Comparison of ENCODE assay signal across 21 cellular contexts in genomic region chr6:138862491-138862890, GRCh38.
"Had no signal": no experiment of that assay in that cellular context is flagged by ENCODE, and none has a peak within 500 bp of the region (broad histone marks: within the 10 kb centered on the region; RNA-seq: fewer than 3 reads in every experiment).

No MANE protein-coding gene starts in this region.

- H3K4me1 ChIP-seq: left lung, parathyroid adenoma, prostate gland had no signal

- H3K79me2 ChIP-seq: parathyroid adenoma had no signal

- DNase-seq: cortex of kidney; dorsolateral prefrontal cortex; effector CD8-positive, alpha-beta T cell; immature natural killer cell; left lung; mesenchymal stem cell; midbrain; naive thymus-derived CD4-positive, alpha-beta T cell; nephron progenitor cell; stimulated activated CD4-positive, alpha-beta T cell treated with anti-CD3 and anti-CD28 coated beads, Interleukin-2, amount 100 ng/mL, for 24 hours; stimulated activated CD4-positive, alpha-beta T cell treated with anti-CD3 and anti-CD28 coated beads, Interleukin-4, amount 100 ng/mL, for 4 hours; stimulated activated naive B cell treated with anti-CD40 and anti-IgM and Interleukin-4, amounts not matched to agents 10 μg/mL and 1 μg/mL and 100 μg/mL, for 72 hours; stimulated activated naive CD8-positive, alpha-beta T cell treated with anti-CD3 and anti-CD28 coated beads, Interleukin-15, amount 100 ng/mL, for 72 hours; substantia nigra; trophoblast cell had no signal

- H3K27ac ChIP-seq: dorsolateral prefrontal cortex, left lung, parathyroid adenoma, prostate gland, skin epidermis, thoracic aorta had no signal

- H3K9me3 Mint-ChIP-seq: immature natural killer cell; stimulated activated naive CD8-positive, alpha-beta T cell treated with anti-CD3 and anti-CD28 coated beads, Interleukin-15, amount 100 ng/mL, for 72 hours had no signal

- ATAC-seq: naive thymus-derived CD4-positive, alpha-beta T cell; sciatic nerve; stimulated activated naive B cell treated with anti-CD40 and anti-IgM and Interleukin-4, amounts not matched to agents 10 μg/mL and 1 μg/mL and 100 μg/mL, for 72 hours; stimulated activated naive CD8-positive, alpha-beta T cell treated with anti-CD3 and anti-CD28 coated beads, Interleukin-15, amount 100 ng/mL, for 72 hours had no signal

- H3K4me3 Mint-ChIP-seq: immature natural killer cell; naive thymus-derived CD4-positive, alpha-beta T cell; nephron progenitor cell; stimulated activated naive B cell treated with anti-CD40 and anti-IgM and Interleukin-4, amounts not matched to agents 10 μg/mL and 1 μg/mL and 100 μg/mL, for 72 hours; stimulated activated naive CD8-positive, alpha-beta T cell treated with anti-CD3 and anti-CD28 coated beads, Interleukin-15, amount 100 ng/mL, for 72 hours had no signal

- H3K4me3 ChIP-seq: dorsolateral prefrontal cortex, left lung, lung, prostate gland, skin epidermis, thoracic aorta had no signal

- H3K36me3 Mint-ChIP-seq: immature natural killer cell; stimulated activated naive B cell treated with anti-CD40 and anti-IgM and Interleukin-4, amounts not matched to agents 10 μg/mL and 1 μg/mL and 100 μg/mL, for 72 hours had no signal

- H2AFZ ChIP-seq: parathyroid adenoma had no signal

- H3K36me3 ChIP-seq: left lung, prostate gland, thoracic aorta had no signal

- H3K9me3 ChIP-seq: left lung, prostate gland, thoracic aorta had no signal

- H3K4me1 Mint-ChIP-seq: immature natural killer cell; stimulated activated naive CD8-positive, alpha-beta T cell treated with anti-CD3 and anti-CD28 coated beads, Interleukin-15, amount 100 ng/mL, for 72 hours had no signal

- H3K27me3 ChIP-seq: dorsolateral prefrontal cortex, left lung had no signal

- H3K9ac ChIP-seq: parathyroid adenoma had no signal
